Comparison of ENCODE assay signal across 8 cellular contexts in the genomic region with DNA sequence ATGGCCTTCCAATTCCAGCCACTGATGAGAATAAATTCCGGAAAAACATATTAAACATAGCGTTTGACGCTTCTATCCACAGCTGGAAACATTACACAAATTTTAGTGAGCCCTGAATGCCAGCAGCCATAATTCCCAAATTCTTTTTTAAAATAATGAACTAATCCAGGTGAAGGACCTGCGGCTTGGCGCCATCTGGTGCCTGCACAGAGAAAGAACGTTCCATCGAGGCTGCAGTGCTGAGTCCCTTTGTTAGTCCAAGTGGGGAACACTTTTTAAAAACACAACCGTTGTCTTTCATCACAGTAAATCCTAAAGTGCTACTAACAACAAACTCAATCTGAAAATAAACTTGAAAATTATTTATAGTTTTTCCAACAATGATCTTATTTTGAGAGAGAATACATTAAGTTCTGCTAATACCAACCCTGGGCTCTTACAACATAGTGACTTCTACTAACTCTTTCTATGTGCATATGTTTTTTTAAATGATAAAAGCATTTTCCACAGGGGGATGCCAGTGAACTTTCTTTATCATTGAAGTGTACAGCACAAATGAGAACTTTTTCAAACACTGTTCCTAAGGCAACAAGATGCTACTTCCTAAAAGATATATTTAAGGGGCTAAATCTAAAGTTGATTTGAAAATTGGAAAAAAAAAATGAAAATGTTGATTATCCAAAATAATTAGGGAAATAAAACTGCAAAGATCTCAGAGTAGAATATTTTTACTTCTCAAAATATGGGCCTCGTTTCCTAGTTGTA.
DNase-seq lines count a peak whose midpoint lies in the region; ATAC-seq, FAIRE-seq and TF ChIP-seq lines count a peak whose summit lies in the region.

No MANE protein-coding gene starts in this region.

- POLR2A ChIA-PET in K562 (lab: Yijun Ruan, JAX), result interaction anchor here (0.7 to 1.1 kb wide), 2 partner anchors 8 to 233 kb away, joined by 4 to 5 read pairs; no protein-coding TSS in a partner anchor

- CTCF ChIA-PET in K562 (lab: Yijun Ruan, JAX; ENCODE audit: low intra/inter-chr PET ratio), result interaction anchor here (1.1 to 1.8 kb wide), 2 partner anchors 344 to 658 kb away, joined by 3 to 7 read pairs; no protein-coding TSS in a partner anchor

- in situ Hi-C loops in ACHN (cut with HindIII; ENCODE audit: low pct_ligation_motif_present, low pct_unique_long_range_greater_than_20kb, low sequenced_read_pairs) (no loop called here), K562 (cut with MboI) (loop anchor here (10.0 kb wide), 1 partner anchor 659 kb away; a partner anchor contains a TSS), gastrocnemius medialis (cut with MboI; ENCODE audit: low sequenced_read_pairs in 4 of 4) (loop anchor here in 1 of 4 donors (25.0 kb wide), 1 partner anchor 661 kb away; a partner anchor contains a TSS)

- TF ChIP-seq POLR2A in K562 (conservative IDR thresholded peaks at IDR 0.05), result no peak
- no peak for TF ChIP-seq POLR2A in stomach (IDR thresholded peaks at IDR 0.05)
- TF ChIP-seq POLR2A in gastrocnemius medialis (IDR thresholded peaks at IDR 0.05), result no peak

- ATAC-seq in K562 (peak; percentile 81), gastrocnemius medialis (no peak), HG02973 (IDR thresholded peaks at IDR 0.05; ENCODE audit: unreplicated experiment) (no peak)

- TF ChIP-seq RAD21 in K562 (CRISPR knock-in tag; conservative IDR thresholded peaks at IDR 0.05 in 1 of 2, IDR thresholded peaks at IDR 0.05 in 1 of 2), result peak; percentile 59 to 86

- H3K79me2 ChIP-seq in K562 (ENCODE audit: control insufficient read depth, insufficient read depth, low read length), result no peaks in the 10 kb centered on the region

- H3K36me3 ChIP-seq in GM06990 (ENCODE audit: control insufficient read depth, insufficient read depth, low read length), result no peaks in the 10 kb centered on the region
- H3K36me3 ChIP-seq in K562 (ENCODE audit: control insufficient read depth, insufficient read depth, low read length), result no peaks in the 10 kb centered on the region
- peaks cover 0 to 8% (median 0%) of the 10 kb centered on the region in 4 donors for H3K36me3 ChIP-seq in stomach
- H3K36me3 ChIP-seq in gastrocnemius medialis, result no peaks in the 10 kb centered on the region

- no peak overlapping the region for H3K27ac ChIP-seq in K562 (ENCODE audit: extremely low read depth, low read depth, low read length)
- no peak overlapping the region for H3K27ac ChIP-seq in stomach
- no peak overlapping the region for H3K27ac ChIP-seq in gastrocnemius medialis

- BruUV-seq in K562 (replicated peaks; lab: Mats Ljungman, UMichigan), result no TSS peak

- peak; percentile 77 for TF ChIP-seq CTCF in GM06990 (IDR thresholded peaks at IDR 0.05; ENCODE audit: insufficient read depth, low read length, poor library complexity, severe bottlenecking)
- peak; percentile 81 to 86 (median 86) for TF ChIP-seq CTCF in K562 (IDR thresholded peaks at IDR 0.05 in 2 of 3, conservative IDR thresholded peaks at IDR 0.05 in 1 of 3; ENCODE audit: insufficient read depth in 2 of 3, low read depth in 1 of 3, low read length in 3 of 3)
- TF ChIP-seq CTCF in stomach (IDR thresholded peaks at IDR 0.05), result peak in 4 of 7 experiments; percentile 44 to 68 (median 55)
- TF ChIP-seq CTCF in gastrocnemius medialis (IDR thresholded peaks at IDR 0.05 in 4 of 5, conservative IDR thresholded peaks at IDR 0.05 in 1 of 5), result peak in 2 of 5 experiments; percentile 6 to 30

- no peaks in the 10 kb centered on the region for H3K9me1 ChIP-seq in K562 (ENCODE audit: control insufficient read depth, insufficient read depth, low read length)

- peak; percentile 95 for FAIRE-seq in K562 (lab: Jason Lieb, UNC)

- intact Hi-C loops in K562 (cut with micrococcal nuclease) (loop anchor here (1.0 to 5.0 kb wide), 3 partner anchors 344 to 676 kb away; no protein-coding TSS in a partner anchor), stomach (cut with DNase I; ENCODE audit: low total_unique reads) (no loop called here), gastrocnemius medialis (cut with DNase I; ENCODE audit: low total_unique reads) (loop anchor here (2.0 kb wide), 1 partner anchor 669 kb away; no protein-coding TSS in a partner anchor)

- H4K20me1 ChIP-seq in K562 (replicated peaks; ENCODE audit: control insufficient read depth, insufficient read depth, low read length), result no peaks in the 10 kb centered on the region

- H3K9me3 ChIP-seq in K562 (replicated peaks; ENCODE audit: control insufficient read depth, insufficient read depth, low read depth, low read length) (no peaks in the 10 kb centered on the region), stomach (no peaks in the 10 kb centered on the region), gastrocnemius medialis (no peaks in the 10 kb centered on the region)

- no peaks in the 10 kb centered on the region; the same call in 1 of the 2 replicates for H3K27me3 ChIP-seq in GM06990 (replicated peaks; ENCODE audit: control insufficient read depth, insufficient read depth, low read length)
- peaks cover 28 to 49% of the 10 kb centered on the region in 2 experiments for H3K27me3 ChIP-seq in K562 (ENCODE audit: control insufficient read depth in 2 of 2, insufficient read depth in 2 of 2, low read length in 2 of 2)
- H3K27me3 ChIP-seq in stomach, result no peaks in the 10 kb centered on the region
- peaks cover 0 to 4% (median 0%) of the 10 kb centered on the region in 3 donors for H3K27me3 ChIP-seq in gastrocnemius medialis

- DNase-seq in ACHN (peak; percentile 66), GM06990 (ENCODE audit: extremely low read depth, insufficient read length) (no peak), NCI-H187 (lab: John Stamatoyannopoulos, UW) (peak; percentile 20 to 28), K562 (ENCODE audit: extremely low read depth in 1 of 4, low spot score in 3 of 4) (peak; percentile 57 to 67 (median 62)), kidney tubule cell (ENCODE audit: low spot score) (peak; percentile 52), stomach (peak; percentile 56), gastrocnemius medialis (no peak)

- H3K4me1 ChIP-seq in K562 (replicated peaks in 1 of 2; ENCODE audit: control insufficient read depth in 2 of 2, insufficient read depth in 2 of 2, low read length in 2 of 2) (peaks cover 0 to 10% of the 10 kb centered on the region in 2 experiments; a peak in 2 of 5 replicates), stomach (no peaks in the 10 kb centered on the region), gastrocnemius medialis (no peaks in the 10 kb centered on the region)

- H3K9ac ChIP-seq in K562 (ENCODE audit: insufficient read depth in 1 of 2, low read depth in 2 of 2, low read length in 2 of 2), result no peak overlapping the region

- H2AFZ ChIP-seq in K562 (ENCODE audit: low read depth, low read length), result no peak overlapping the region

- H3K4me3 ChIP-seq in GM06990 (replicated peaks; ENCODE audit: low read depth, low read length), result no peak overlapping the region
- no peak overlapping the region for H3K4me3 ChIP-seq in K562
- no peak overlapping the region for H3K4me3 ChIP-seq in stomach
- no peak overlapping the region for H3K4me3 ChIP-seq in gastrocnemius medialis

- no peak overlapping the region for H3K4me2 ChIP-seq in K562 (ENCODE audit: insufficient read depth, low read length)

- WGBS in K562 (ENCODE audit: insufficient coverage, low coverage, missing lambda C conversion rate), result under 1% methylated on average over 9 of the region's 9 CpGs
- WGBS in stomach, 5 donors, result 17 to 27% (median 18%) methylated on average over 9 of the region's 9 CpGs

- no peak for TF ChIP-seq EP300 in K562 (IDR thresholded peaks at IDR 0.05; ENCODE audit: low read length)
- no peak for TF ChIP-seq EP300 in stomach (IDR thresholded peaks at IDR 0.05)

TF ChIP-seq in K562, 482 proteins besides CTCF, POLR2A, EP300 and RAD21:
- TF ChIP-seq EP400 (IDR thresholded peaks at IDR 0.05) (no peak), ZNF12 (CRISPR knock-in tag; IDR thresholded peaks at IDR 0.05) (no peak), ELF2 (CRISPR knock-in tag; IDR thresholded peaks at IDR 0.05) (no peak), SMAD4 (CRISPR knock-in tag; conservative IDR thresholded peaks at IDR 0.05) (no peak), XRCC5 (IDR thresholded peaks at IDR 0.05; ENCODE audit: low read depth, low read length) (peak; percentile 36; the same call in 1 of the 2 replicates), DMBX1 (CRISPR knock-in tag; IDR thresholded peaks at IDR 0.05; ENCODE audit: borderline replicate concordance) (no peak), STAT5B (CRISPR knock-in tag; IDR thresholded peaks at IDR 0.05) (no peak), SMC3 (conservative IDR thresholded peaks at IDR 0.05; ENCODE audit: insufficient read depth, low read depth, low read length) (peak; percentile 91), GTF2E2 (tag; IDR thresholded peaks at IDR 0.05) (no peak), MTA2 (IDR thresholded peaks at IDR 0.05; ENCODE audit: low read depth) (no peak), ZNF197 (CRISPR knock-in tag; IDR thresholded peaks at IDR 0.05; ENCODE audit: low read depth) (no peak)
- TF ChIP-seq, protein P1, sequence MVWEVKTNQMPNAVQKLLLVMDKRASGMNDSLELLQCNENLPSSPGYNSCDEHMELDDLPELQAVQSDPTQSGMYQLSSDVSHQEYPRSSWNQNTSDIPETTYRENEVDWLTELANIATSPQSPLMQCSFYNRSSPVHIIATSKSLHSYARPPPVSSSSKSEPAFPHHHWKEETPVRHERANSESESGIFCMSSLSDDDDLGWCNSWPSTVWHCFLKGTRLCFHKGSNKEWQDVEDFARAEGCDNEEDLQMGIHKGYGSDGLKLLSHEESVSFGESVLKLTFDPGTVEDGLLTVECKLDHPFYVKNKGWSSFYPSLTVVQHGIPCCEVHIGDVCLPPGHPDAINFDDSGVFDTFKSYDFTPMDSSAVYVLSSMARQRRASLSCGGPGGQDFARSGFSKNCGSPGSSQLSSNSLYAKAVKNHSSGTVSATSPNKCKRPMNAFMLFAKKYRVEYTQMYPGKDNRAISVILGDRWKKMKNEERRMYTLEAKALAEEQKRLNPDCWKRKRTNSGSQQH (CRISPR knock-in tag; IDR thresholded peaks at IDR 0.05), result no peak
- TF ChIP-seq, protein P2, sequence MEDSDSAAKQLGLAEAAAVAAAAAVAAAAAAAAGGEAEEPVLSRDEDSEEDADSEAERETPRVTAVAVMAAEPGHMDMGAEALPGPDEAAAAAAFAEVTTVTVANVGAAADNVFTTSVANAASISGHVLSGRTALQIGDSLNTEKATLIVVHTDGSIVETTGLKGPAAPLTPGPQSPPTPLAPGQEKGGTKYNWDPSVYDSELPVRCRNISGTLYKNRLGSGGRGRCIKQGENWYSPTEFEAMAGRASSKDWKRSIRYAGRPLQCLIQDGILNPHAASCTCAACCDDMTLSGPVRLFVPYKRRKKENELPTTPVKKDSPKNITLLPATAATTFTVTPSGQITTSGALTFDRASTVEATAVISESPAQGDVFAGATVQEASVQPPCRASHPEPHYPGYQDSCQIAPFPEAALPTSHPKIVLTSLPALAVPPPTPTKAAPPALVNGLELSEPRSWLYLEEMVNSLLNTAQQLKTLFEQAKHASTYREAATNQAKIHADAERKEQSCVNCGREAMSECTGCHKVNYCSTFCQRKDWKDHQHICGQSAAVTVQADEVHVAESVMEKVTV (CRISPR knock-in tag; IDR thresholded peaks at IDR 0.05), result peak; percentile 43; the same call in 1 of the 2 replicates
TF ChIP-seq in K562: peak in this region for 3.

Comparison
In these comparisons a context has a peak if more than half of its experiments do, and no peak if none do; other contexts are left out.
1. DNase-seq: peak in ACHN (single experiment), NCI-H187 (2 of 2), K562 (4 of 4), kidney tubule cell (single experiment) and stomach (single experiment); none in GM06990 (single experiment) and gastrocnemius medialis (0 of 2).